Comparison of ENCODE assay signal across 6 cellular contexts in genomic region chr5:39586185-39586584, GRCh38.
"Had no signal": no experiment of that assay in that cellular context is flagged by ENCODE, and none has a peak within 500 bp of the region (broad histone marks: within the 10 kb centered on the region; RNA-seq: fewer than 3 reads in every experiment).

No MANE protein-coding gene starts in this region.

- H3K4me3 Mint-ChIP-seq: H9 had no signal

- H3K4me1 Mint-ChIP-seq: H9 had no signal

- FAIRE-seq: K562 had no signal

- H3K27ac ChIP-seq: GM23248 had no signal

- DNase-seq: GM23248, H9, HCEC 1CT, IMR-90, KG1 had no signal

- H3K9ac ChIP-seq: GM23248 had no signal

- H3K9me3 Mint-ChIP-seq: H9 had no signal

- ATAC-seq: K562 had no signal

- H2AFZ ChIP-seq: GM23248 had no signal

- H3K27ac Mint-ChIP-seq: H9 had no signal

- H3K4me3 ChIP-seq: GM23248, K562 had no signal
